9 cellular contexts compared by ENCODE assay signal in the genomic region with DNA sequence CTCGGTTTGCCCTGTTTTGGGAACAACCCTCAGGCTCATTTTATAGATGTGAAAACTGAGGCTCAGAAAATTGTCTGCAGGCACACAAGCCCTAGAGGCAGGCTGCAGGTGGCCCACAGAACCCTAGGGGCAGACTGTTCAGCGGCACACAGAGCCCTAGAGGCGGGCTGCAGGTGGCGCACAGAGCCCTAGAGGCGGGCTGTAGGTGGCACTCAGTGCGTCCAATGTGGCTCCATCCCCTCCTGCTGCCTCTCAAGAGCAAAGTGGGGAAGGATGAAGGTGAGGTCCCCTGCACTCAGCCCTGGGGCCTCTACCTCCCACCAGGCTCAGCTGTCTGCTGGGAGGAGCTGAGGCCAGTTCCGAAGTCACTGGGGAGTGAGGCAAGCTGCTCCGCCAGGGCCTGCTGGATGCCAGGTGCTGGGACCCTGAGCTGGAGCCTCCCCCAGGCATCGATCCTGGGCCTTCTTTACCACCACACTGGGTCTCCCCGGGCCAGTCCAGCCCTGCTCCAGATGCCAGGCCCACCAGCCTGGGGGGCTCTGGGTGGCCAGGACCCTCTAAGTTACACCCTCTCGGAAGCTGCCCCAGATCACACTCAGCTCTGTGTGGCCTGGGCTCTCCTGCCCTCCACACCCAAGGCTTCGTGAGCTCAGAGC. TPM values are rescaled to one million over a fixed set of nuclear protein-coding genes. Genes with fewer than 3 reads are reported as not detected.
DNase-seq lines count a peak whose midpoint lies in the region; ATAC-seq and TF ChIP-seq lines count a peak whose summit lies in the region.
"Had no signal": no experiment of that assay in that cellular context is flagged by ENCODE, and none has a peak within 500 bp of the region (broad histone marks: within the 10 kb centered on the region; RNA-seq: fewer than 3 reads in every experiment).

No MANE protein-coding gene starts in this region.

- no peak overlapping the region for H3K27ac ChIP-seq in Panc1 (ENCODE audit: low read length)

- DNase-seq in DMS 273 (lab: John Stamatoyannopoulos, UW; ENCODE audit: unreplicated experiment) (peak; percentile 63), DMS 273 treated with DMSO at 0.1 percent for 48 hours (lab: John Stamatoyannopoulos, UW) (no peak), Panc1 (ENCODE audit: low read depth, low spot score) (no peak), astrocyte of the spinal cord (ENCODE audit: low read depth, low spot score) (no peak), nucleus accumbens (lab: John Stamatoyannopoulos, UW) (no peak), T-helper 9 cell (no peak)
- peak; percentile 67 for DNase-seq in stimulated activated CD4-positive, alpha-beta T cell treated with anti-CD3 and anti-CD28 coated beads, Interleukin-15, amount 100 ng/mL, for 24 hours

- intact Hi-C loops in Panc1 (cut with micrococcal nuclease; ENCODE audit: unreplicated experiment): loop anchor here (10.0 kb wide), 1 partner anchor 57 kb away; no protein-coding TSS in a partner anchor

- in situ Hi-C loops in Panc1 (cut with HindIII; ENCODE audit: low pct_unique_long_range_greater_than_20kb, low sequenced_read_pairs): no loop called here
- in situ Hi-C loops in astrocyte of the spinal cord (cut with HindIII; ENCODE audit: low sequenced_read_pairs): no loop called here

- peaks cover 4% of the 10 kb centered on the region; the same call in 1 of the 2 replicates for H3K4me1 ChIP-seq in Panc1 (ENCODE audit: control insufficient read depth, insufficient read depth, low read length)

- H3K4me3 ChIP-seq in Panc1 (ENCODE audit: low read depth in 2 of 2, low read length in 2 of 2): no peak overlapping the region
- H3K4me3 ChIP-seq in astrocyte of the spinal cord (ENCODE audit: low read depth, low read length): no peak overlapping the region

- ATAC-seq in HG02678 (IDR thresholded peaks at IDR 0.05; ENCODE audit: unreplicated experiment) (peak; percentile 66), Panc1 (peak; percentile 86)

- CTCF ChIA-PET in Panc1 (lab: Charles Lee): interaction anchor here (0.6 to 1.3 kb wide), 4 partner anchors 11 to 792 kb away, joined by 3 to 8 read pairs (median 6); a partner anchor contains a TSS

- POLR2A ChIA-PET in Panc1 (lab: Charles Lee): no interaction called here

- no TSS peak for BruUV-seq in Panc1 (replicated peaks; lab: Mats Ljungman, UMichigan)

- TF ChIP-seq CTCF in Panc1 (IDR thresholded peaks at IDR 0.05) (no peak; the same call in 1 of the 2 replicates), astrocyte of the spinal cord (IDR thresholded peaks at IDR 0.05; ENCODE audit: low read depth, low read length) (peak; percentile 10)

- no peaks in the 10 kb centered on the region for H3K36me3 ChIP-seq in Panc1 (ENCODE audit: control insufficient read depth, insufficient read depth, low read length)

- H3K9me3 ChIP-seq in Panc1 (ENCODE audit: control insufficient read depth, insufficient read depth, low read depth, low read length): no peaks in the 10 kb centered on the region

- 0 out of 2 replicates have a peak, but pooled peaks cover 2% of the 10 kb centered on the region for H3K27me3 ChIP-seq in Panc1 (ENCODE audit: control insufficient read depth, insufficient read depth, low read length)

RNA-seq across cellular contexts. Expression of a gene that starts 2.3 kb away (rescaled TPM):
- 0.26 TPM for total RNA-seq in Panc1 (2021; ENCODE audit: unreplicated experiment)
- 0.40 TPM for polyA plus RNA-seq in Panc1 (2012; ENCODE audit: insufficient read length)

RNA-seq across cellular contexts. Expression of a gene that starts 8.7 kb away (rescaled TPM):
- not detected for total RNA-seq in Panc1 (2021; ENCODE audit: unreplicated experiment)
- not detected for polyA plus RNA-seq in Panc1 (2012; ENCODE audit: insufficient read length)
- total RNA-seq: activated CD8-positive, alpha-beta memory T cell treated with anti-CD3 and anti-CD28 coated beads for 36 hours had no signal

RNA-seq across cellular contexts. Expression of a gene that starts 18.5 kb away (rescaled TPM):
- total RNA-seq in Panc1 (2021; ENCODE audit: unreplicated experiment): 13.2 TPM
- 13.7 TPM for polyA plus RNA-seq in Panc1 (2012; ENCODE audit: insufficient read length)

RNA-seq across cellular contexts. Expression of a gene that starts 26.2 kb away (rescaled TPM):
- total RNA-seq in Panc1 (2021; ENCODE audit: unreplicated experiment): not detected
- not detected for polyA plus RNA-seq in Panc1 (2012; ENCODE audit: insufficient read length)
- total RNA-seq: activated CD8-positive, alpha-beta memory T cell treated with anti-CD3 and anti-CD28 coated beads for 36 hours had no signal

RNA-seq across cellular contexts. Expression of a gene that starts 41.5 kb away (rescaled TPM):
- total RNA-seq in Panc1 (2021; ENCODE audit: unreplicated experiment): 281 TPM
- 441 TPM for polyA plus RNA-seq in Panc1 (2012; ENCODE audit: insufficient read length)

Comparison
In these comparisons a context has a peak if more than half of its experiments do, and no peak if none do; other contexts are left out.
1. DNase-seq: peak in DMS 273 (single experiment) and stimulated activated CD4-positive, alpha-beta T cell treated with anti-CD3 and anti-CD28 coated beads, Interleukin-15, amount 100 ng/mL, for 24 hours (single experiment); none in DMS 273 treated with DMSO at 0.1 percent for 48 hours (single experiment), Panc1 (single experiment), astrocyte of the spinal cord (single experiment), nucleus accumbens (0 of 56) and T-helper 9 cell (single experiment).